1 cellular context compared by ENCODE assay signal in genomic region chr1:228866498-228866897, GRCh38.
TF ChIP-seq lines count a peak whose summit lies in the region.

No MANE protein-coding gene starts in this region.

TF ChIP-seq in HepG2, 621 proteins besides CTCF, POLR2A, EP300 and RAD21 (continued from another document and continues in another):
- TF ChIP-seq ZMYM4 (CRISPR knock-in tag; IDR thresholded peaks at IDR 0.05): peak; percentile 45
- TF ChIP-seq CHD4 (IDR thresholded peaks at IDR 0.05; ENCODE audit: borderline replicate concordance, low read length): no peak
- 0 out of 2 replicates have a peak, but pooled peaks have one; percentile 42 for TF ChIP-seq ZGPAT (CRISPR knock-in tag; IDR thresholded peaks at IDR 0.05)
- no peak for TF ChIP-seq KDM5A (IDR thresholded peaks at IDR 0.05; ENCODE audit: borderline replicate concordance, low read length)
- no peak for TF ChIP-seq IKZF1 (IDR thresholded peaks at IDR 0.05)
- TF ChIP-seq CBX2 (IDR thresholded peaks at IDR 0.05; ENCODE audit: low read depth, low read length): no peak
- TF ChIP-seq CBX2 (CRISPR knock-in tag; IDR thresholded peaks at IDR 0.05; ENCODE audit: low read depth): no peak
- 0 out of 2 replicates have a peak, but pooled peaks have one; percentile 11 for TF ChIP-seq PPARG (CRISPR knock-in tag; conservative IDR thresholded peaks at IDR 0.05)
- TF ChIP-seq ZFP62 (CRISPR knock-in tag; IDR thresholded peaks at IDR 0.05): no peak
- no peak for TF ChIP-seq ZNF660 (CRISPR knock-in tag; IDR thresholded peaks at IDR 0.05; ENCODE audit: borderline replicate concordance, low read depth)
- TF ChIP-seq NFYB (CRISPR knock-in tag; IDR thresholded peaks at IDR 0.05): no peak
- TF ChIP-seq PRPF4 (IDR thresholded peaks at IDR 0.05; ENCODE audit: low read depth, low read length, poor library complexity, severe bottlenecking): no peak
- no peak for TF ChIP-seq SMAD3 (CRISPR knock-in tag; IDR thresholded peaks at IDR 0.05)
- TF ChIP-seq SKIL (CRISPR knock-in tag; IDR thresholded peaks at IDR 0.05; ENCODE audit: borderline replicate concordance): peak; percentile 48; the same call in 1 of the 2 replicates
- TF ChIP-seq SOX13 (IDR thresholded peaks at IDR 0.05): no peak
- TF ChIP-seq SOX13 (CRISPR knock-in tag; conservative IDR thresholded peaks at IDR 0.05 in 1 of 2, IDR thresholded peaks at IDR 0.05 in 1 of 2): peak in 1 of 2 experiments; percentile 41; a peak in 1 of 4 replicates
- TF ChIP-seq ELF3 (CRISPR knock-in tag; IDR thresholded peaks at IDR 0.05): peak; percentile 60; the same call in 1 of the 2 replicates
- TF ChIP-seq ZBTB39 (CRISPR knock-in tag; IDR thresholded peaks at IDR 0.05): no peak
- no peak; the same call in 1 of the 2 replicates for TF ChIP-seq HDAC1 (CRISPR knock-in tag; IDR thresholded peaks at IDR 0.05)
- TF ChIP-seq BHLHE40 (IDR thresholded peaks at IDR 0.05; ENCODE audit: low read length): no peak
- peak; percentile 81 for TF ChIP-seq HDAC2 (CRISPR knock-in tag; IDR thresholded peaks at IDR 0.05)
- TF ChIP-seq ZHX1 (CRISPR knock-in tag; IDR thresholded peaks at IDR 0.05; ENCODE audit: low read depth): 0 out of 2 replicates have a peak, but pooled peaks have one; percentile 28
- TF ChIP-seq DDIT3 (CRISPR knock-in tag; IDR thresholded peaks at IDR 0.05): no peak
- no peak for TF ChIP-seq GFI1 (CRISPR knock-in tag; IDR thresholded peaks at IDR 0.05; ENCODE audit: borderline replicate concordance)
- no peak for TF ChIP-seq SNAPC2 (CRISPR knock-in tag; IDR thresholded peaks at IDR 0.05)
- no peak for TF ChIP-seq POLR2AphosphoS5 (IDR thresholded peaks at IDR 0.05; ENCODE audit: low read depth, low read length)
- TF ChIP-seq ZNF33A (CRISPR knock-in tag; IDR thresholded peaks at IDR 0.05; ENCODE audit: borderline replicate concordance): no peak
- no peak for TF ChIP-seq ARID3A (IDR thresholded peaks at IDR 0.05; ENCODE audit: low read depth, low read length)
- no peak for TF ChIP-seq JUN (CRISPR knock-in tag; IDR thresholded peaks at IDR 0.05)
- 0 out of 2 replicates have a peak, but pooled peaks have one; percentile 14 for TF ChIP-seq MLX (CRISPR knock-in tag; IDR thresholded peaks at IDR 0.05)
- TF ChIP-seq REXO4 (CRISPR knock-in tag; IDR thresholded peaks at IDR 0.05; ENCODE audit: borderline replicate concordance): no peak
- TF ChIP-seq NFE2L1 (CRISPR knock-in tag; IDR thresholded peaks at IDR 0.05; ENCODE audit: borderline replicate concordance): no peak
- 0 out of 2 replicates have a peak, but pooled peaks have one; percentile 31 for TF ChIP-seq SAP130 (CRISPR knock-in tag; IDR thresholded peaks at IDR 0.05; ENCODE audit: low read depth)
- peak; percentile 42 for TF ChIP-seq XRCC5 (optimal IDR thresholded peaks at IDR 0.05; ENCODE audit: low read length)
- no peak for TF ChIP-seq ZNF124 (CRISPR knock-in tag; IDR thresholded peaks at IDR 0.05)
- TF ChIP-seq NFE2 (CRISPR knock-in tag; IDR thresholded peaks at IDR 0.05): no peak
- TF ChIP-seq BRD4 (CRISPR knock-in tag; IDR thresholded peaks at IDR 0.05): no peak
- no peak for TF ChIP-seq KLF6 (CRISPR knock-in tag; IDR thresholded peaks at IDR 0.05)
- TF ChIP-seq MATR3 (CRISPR knock-in tag; IDR thresholded peaks at IDR 0.05): no peak
- TF ChIP-seq ZNF770 (CRISPR knock-in tag; IDR thresholded peaks at IDR 0.05): no peak
- TF ChIP-seq KMT2A (CRISPR knock-in tag; IDR thresholded peaks at IDR 0.05): 0 out of 2 replicates have a peak, but pooled peaks have one; percentile 46
- TF ChIP-seq HIC2 (CRISPR knock-in tag; IDR thresholded peaks at IDR 0.05; ENCODE audit: low read depth): peak; percentile 85; the same call in 1 of the 2 replicates
- no peak for TF ChIP-seq ZBED4 (CRISPR knock-in tag; IDR thresholded peaks at IDR 0.05; ENCODE audit: borderline replicate concordance)
- peak; percentile 58; the same call in 1 of the 2 replicates for TF ChIP-seq RXRB (CRISPR knock-in tag; IDR thresholded peaks at IDR 0.05; ENCODE audit: borderline replicate concordance)
